In the genomic region with DNA sequence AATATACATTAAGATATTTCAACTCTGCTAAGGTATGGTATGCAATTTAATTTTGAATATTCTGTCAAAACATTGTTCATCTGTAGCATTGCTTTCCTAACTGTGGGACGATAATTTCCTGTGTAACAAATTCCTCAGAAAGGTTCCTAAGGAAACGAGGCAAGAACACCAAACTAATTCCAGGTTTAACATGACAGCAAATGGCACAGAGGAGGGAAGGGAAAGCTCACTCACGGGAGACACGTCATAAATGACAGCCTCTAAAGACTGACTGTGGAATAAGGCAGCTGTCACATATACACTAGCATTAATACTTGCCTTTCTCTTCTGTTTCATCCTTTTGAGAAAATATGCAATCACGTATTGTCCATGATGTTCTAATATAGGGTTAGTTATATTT, we compare ENCODE assay signal across 1 cellular context.
TF ChIP-seq lines count a peak whose summit lies in the region.

No MANE protein-coding gene starts in this region.

TF ChIP-seq in GM23338, 12 proteins besides CTCF, POLR2A, EP300 and RAD21 (continued from another document):
- TF ChIP-seq, protein P1, sequence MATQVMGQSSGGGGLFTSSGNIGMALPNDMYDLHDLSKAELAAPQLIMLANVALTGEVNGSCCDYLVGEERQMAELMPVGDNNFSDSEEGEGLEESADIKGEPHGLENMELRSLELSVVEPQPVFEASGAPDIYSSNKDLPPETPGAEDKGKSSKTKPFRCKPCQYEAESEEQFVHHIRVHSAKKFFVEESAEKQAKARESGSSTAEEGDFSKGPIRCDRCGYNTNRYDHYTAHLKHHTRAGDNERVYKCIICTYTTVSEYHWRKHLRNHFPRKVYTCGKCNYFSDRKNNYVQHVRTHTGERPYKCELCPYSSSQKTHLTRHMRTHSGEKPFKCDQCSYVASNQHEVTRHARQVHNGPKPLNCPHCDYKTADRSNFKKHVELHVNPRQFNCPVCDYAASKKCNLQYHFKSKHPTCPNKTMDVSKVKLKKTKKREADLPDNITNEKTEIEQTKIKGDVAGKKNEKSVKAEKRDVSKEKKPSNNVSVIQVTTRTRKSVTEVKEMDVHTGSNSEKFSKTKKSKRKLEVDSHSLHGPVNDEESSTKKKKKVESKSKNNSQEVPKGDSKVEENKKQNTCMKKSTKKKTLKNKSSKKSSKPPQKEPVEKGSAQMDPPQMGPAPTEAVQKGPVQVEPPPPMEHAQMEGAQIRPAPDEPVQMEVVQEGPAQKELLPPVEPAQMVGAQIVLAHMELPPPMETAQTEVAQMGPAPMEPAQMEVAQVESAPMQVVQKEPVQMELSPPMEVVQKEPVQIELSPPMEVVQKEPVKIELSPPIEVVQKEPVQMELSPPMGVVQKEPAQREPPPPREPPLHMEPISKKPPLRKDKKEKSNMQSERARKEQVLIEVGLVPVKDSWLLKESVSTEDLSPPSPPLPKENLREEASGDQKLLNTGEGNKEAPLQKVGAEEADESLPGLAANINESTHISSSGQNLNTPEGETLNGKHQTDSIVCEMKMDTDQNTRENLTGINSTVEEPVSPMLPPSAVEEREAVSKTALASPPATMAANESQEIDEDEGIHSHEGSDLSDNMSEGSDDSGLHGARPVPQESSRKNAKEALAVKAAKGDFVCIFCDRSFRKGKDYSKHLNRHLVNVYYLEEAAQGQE (IDR thresholded peaks at IDR 0.05; ENCODE audit: unreplicated experiment), result no peak
- TF ChIP-seq, protein P2, sequence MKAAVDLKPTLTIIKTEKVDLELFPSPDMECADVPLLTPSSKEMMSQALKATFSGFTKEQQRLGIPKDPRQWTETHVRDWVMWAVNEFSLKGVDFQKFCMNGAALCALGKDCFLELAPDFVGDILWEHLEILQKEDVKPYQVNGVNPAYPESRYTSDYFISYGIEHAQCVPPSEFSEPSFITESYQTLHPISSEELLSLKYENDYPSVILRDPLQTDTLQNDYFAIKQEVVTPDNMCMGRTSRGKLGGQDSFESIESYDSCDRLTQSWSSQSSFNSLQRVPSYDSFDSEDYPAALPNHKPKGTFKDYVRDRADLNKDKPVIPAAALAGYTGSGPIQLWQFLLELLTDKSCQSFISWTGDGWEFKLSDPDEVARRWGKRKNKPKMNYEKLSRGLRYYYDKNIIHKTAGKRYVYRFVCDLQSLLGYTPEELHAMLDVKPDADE (IDR thresholded peaks at IDR 0.05), result no peak
- TF ChIP-seq EZH2 (IDR thresholded peaks at IDR 0.05; ENCODE audit: low read depth, unreplicated experiment), result no peak
- TF ChIP-seq, protein P3, sequence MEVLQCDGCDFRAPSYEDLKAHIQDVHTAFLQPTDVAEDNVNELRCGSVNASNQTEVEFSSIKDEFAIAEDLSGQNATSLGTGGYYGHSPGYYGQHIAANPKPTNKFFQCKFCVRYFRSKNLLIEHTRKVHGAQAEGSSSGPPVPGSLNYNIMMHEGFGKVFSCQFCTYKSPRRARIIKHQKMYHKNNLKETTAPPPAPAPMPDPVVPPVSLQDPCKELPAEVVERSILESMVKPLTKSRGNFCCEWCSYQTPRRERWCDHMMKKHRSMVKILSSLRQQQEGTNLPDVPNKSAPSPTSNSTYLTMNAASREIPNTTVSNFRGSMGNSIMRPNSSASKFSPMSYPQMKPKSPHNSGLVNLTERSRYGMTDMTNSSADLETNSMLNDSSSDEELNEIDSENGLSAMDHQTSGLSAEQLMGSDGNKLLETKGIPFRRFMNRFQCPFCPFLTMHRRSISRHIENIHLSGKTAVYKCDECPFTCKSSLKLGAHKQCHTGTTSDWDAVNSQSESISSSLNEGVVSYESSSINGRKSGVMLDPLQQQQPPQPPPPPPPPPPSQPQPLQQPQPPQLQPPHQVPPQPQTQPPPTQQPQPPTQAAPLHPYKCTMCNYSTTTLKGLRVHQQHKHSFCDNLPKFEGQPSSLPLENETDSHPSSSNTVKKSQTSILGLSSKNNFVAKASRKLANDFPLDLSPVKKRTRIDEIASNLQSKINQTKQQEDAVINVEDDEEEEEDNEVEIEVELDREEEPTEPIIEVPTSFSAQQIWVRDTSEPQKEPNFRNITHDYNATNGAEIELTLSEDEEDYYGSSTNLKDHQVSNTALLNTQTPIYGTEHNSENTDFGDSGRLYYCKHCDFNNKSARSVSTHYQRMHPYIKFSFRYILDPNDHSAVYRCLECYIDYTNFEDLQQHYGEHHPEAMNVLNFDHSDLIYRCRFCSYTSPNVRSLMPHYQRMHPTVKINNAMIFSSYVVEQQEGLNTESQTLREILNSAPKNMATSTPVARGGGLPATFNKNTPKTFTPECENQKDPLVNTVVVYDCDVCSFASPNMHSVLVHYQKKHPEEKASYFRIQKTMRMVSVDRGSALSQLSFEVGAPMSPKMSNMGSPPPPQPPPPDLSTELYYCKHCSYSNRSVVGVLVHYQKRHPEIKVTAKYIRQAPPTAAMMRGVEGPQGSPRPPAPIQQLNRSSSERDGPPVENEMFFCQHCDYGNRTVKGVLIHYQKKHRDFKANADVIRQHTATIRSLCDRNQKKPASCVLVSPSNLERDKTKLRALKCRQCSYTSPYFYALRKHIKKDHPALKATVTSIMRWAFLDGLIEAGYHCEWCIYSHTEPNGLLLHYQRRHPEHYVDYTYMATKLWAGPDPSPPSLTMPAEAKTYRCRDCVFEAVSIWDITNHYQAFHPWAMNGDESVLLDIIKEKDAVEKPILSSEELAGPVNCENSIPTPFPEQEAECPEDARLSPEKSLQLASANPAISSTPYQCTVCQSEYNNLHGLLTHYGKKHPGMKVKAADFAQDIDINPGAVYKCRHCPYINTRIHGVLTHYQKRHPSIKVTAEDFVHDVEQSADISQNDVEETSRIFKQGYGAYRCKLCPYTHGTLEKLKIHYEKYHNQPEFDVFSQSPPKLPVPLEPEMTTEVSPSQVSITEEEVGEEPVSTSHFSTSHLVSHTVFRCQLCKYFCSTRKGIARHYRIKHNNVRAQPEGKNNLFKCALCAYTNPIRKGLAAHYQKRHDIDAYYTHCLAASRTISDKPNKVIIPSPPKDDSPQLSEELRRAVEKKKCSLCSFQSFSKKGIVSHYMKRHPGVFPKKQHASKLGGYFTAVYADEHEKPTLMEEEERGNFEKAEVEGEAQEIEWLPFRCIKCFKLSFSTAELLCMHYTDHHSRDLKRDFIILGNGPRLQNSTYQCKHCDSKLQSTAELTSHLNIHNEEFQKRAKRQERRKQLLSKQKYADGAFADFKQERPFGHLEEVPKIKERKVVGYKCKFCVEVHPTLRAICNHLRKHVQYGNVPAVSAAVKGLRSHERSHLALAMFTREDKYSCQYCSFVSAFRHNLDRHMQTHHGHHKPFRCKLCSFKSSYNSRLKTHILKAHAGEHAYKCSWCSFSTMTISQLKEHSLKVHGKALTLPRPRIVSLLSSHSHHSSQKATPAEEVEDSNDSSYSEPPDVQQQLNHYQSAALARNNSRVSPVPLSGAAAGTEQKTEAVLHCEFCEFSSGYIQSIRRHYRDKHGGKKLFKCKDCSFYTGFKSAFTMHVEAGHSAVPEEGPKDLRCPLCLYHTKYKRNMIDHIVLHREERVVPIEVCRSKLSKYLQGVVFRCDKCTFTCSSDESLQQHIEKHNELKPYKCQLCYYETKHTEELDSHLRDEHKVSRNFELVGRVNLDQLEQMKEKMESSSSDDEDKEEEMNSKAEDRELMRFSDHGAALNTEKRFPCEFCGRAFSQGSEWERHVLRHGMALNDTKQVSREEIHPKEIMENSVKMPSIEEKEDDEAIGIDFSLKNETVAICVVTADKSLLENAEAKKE (CRISPR knock-in tag; IDR thresholded peaks at IDR 0.05), result no peak
- TF ChIP-seq POLR2AphosphoS5 (IDR thresholded peaks at IDR 0.05; ENCODE audit: low read depth), result no peak
- TF ChIP-seq ZNF114 (CRISPR knock-in tag; IDR thresholded peaks at IDR 0.05), result no peak
- no peak for TF ChIP-seq STAT1 (IDR thresholded peaks at IDR 0.05; ENCODE audit: unreplicated experiment)
- no peak for TF ChIP-seq NANOG (IDR thresholded peaks at IDR 0.05; ENCODE audit: borderline replicate concordance)
- no peak for TF ChIP-seq ZNF331 (CRISPR knock-in tag; IDR thresholded peaks at IDR 0.05; ENCODE audit: low read depth)
- no peak for TF ChIP-seq JUNB (IDR thresholded peaks at IDR 0.05; ENCODE audit: unreplicated experiment)
- TF ChIP-seq EZH2phosphoT487 (IDR thresholded peaks at IDR 0.05; ENCODE audit: unreplicated experiment), result no peak
TF ChIP-seq in GM23338: peak in this region for 0.
